Comparison of ENCODE assay signal across 19 cellular contexts in the genomic region with DNA sequence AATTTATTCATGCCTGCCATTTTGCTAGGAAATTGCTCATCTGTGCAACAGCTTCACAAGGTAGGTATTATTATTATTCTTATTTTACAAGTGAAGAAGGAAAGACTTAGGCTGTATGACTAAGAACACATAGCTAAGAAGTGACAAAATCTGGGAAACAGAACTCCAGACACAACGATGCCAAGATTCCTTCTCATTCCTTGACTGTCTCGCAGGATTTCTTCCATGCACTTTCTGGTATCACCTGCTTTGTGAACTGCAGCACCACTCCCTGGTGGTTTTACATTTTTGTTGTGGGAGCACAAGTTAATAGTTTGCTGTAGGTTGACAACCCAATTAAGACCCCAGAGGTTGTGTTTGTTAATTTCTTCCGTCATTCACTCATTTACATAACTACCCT.
DNase-seq lines count a peak whose midpoint lies in the region; ATAC-seq and TF ChIP-seq lines count a peak whose summit lies in the region.
"Had no signal": no experiment of that assay in that cellular context is flagged by ENCODE, and none has a peak within 500 bp of the region (broad histone marks: within the 10 kb centered on the region; RNA-seq: fewer than 3 reads in every experiment).

No MANE protein-coding gene starts in this region.

- no peak overlapping the region for H3K4me3 Mint-ChIP-seq in WTC11
- no peak overlapping the region for H3K4me3 Mint-ChIP-seq in glutamatergic neuron (ENCODE audit: unreplicated experiment)
- H3K4me3 Mint-ChIP-seq: activated naive CD8-positive, alpha-beta T cell treated with anti-CD3 and anti-CD28 coated beads, Interleukin-2, amount 50 U/mL, for 24 hours; B cell had no signal

- H3K4me1 Mint-ChIP-seq in WTC11 (peaks cover 35% of the 10 kb centered on the region), glutamatergic neuron (ENCODE audit: low read depth, unreplicated experiment) (no peaks in the 10 kb centered on the region)
- H3K4me1 Mint-ChIP-seq: B cell had no signal

- CTCF ChIA-PET in WTC11 (lab: Charles Lee): no interaction called here

- POLR2A ChIA-PET in WTC11 (lab: Charles Lee): no interaction called here

- H3K27me3 Mint-ChIP-seq in WTC11 (ENCODE audit: low read depth) (peaks cover 4% of the 10 kb centered on the region), glutamatergic neuron (ENCODE audit: unreplicated experiment) (no peaks in the 10 kb centered on the region)

- TF ChIP-seq CTCF in WTC11 (IDR thresholded peaks at IDR 0.05): no peak
- TF ChIP-seq CTCF in foreskin fibroblast (IDR thresholded peaks at IDR 0.05; ENCODE audit: low read depth, low read length): no peak
- TF ChIP-seq CTCF in retinal pigment epithelial cell (conservative IDR thresholded peaks at IDR 0.05; ENCODE audit: low read depth, low read length): peak; percentile 16
- no peak for TF ChIP-seq CTCF in glutamatergic neuron (IDR thresholded peaks at IDR 0.05; ENCODE audit: partially characterized antibody, unreplicated experiment)

- ATAC-seq in WTC11: no peak
- ATAC-seq: activated naive CD8-positive, alpha-beta T cell treated with anti-CD3 and anti-CD28 coated beads, Interleukin-2, amount 50 U/mL, for 24 hours; GM12878; K562 had no signal

- no peak overlapping the region for H3K4me3 ChIP-seq in foreskin fibroblast (ENCODE audit: low read depth in 1 of 2, low read length in 2 of 2)
- no peak overlapping the region for H3K4me3 ChIP-seq in retinal pigment epithelial cell (ENCODE audit: low read length)
- H3K4me3 ChIP-seq: coronary artery, GM12878, K562, ovary, testis had no signal

- H3K36me3 Mint-ChIP-seq in WTC11 (peaks cover 23% of the 10 kb centered on the region), glutamatergic neuron (ENCODE audit: unreplicated experiment) (peaks cover 9% of the 10 kb centered on the region)

- DNase-seq in GM03348 (ENCODE audit: low spot score) (peak; percentile 16), WTC11 (ENCODE audit: low spot score) (no peak), foreskin fibroblast (peak; percentile 40 to 50), retinal pigment epithelial cell (ENCODE audit: low read depth) (peak; percentile 43), DMS114 treated with DMSO at 0.1 percent for 48 hours (lab: John Stamatoyannopoulos, UW; ENCODE audit: unreplicated experiment) (no peak), glutamatergic neuron (no peak), NCI-H82 (lab: John Stamatoyannopoulos, UW) (no peak)
- no peak for DNase-seq in activated CD4-positive, alpha-beta T cell treated with anti-CD3 and anti-CD28 coated beads for 4 hours
- DNase-seq: activated naive CD8-positive, alpha-beta T cell treated with anti-CD3 and anti-CD28 coated beads, Interleukin-2, amount 50 U/mL, for 24 hours; activated T-cell treated with anti-CD3 and anti-CD28 coated beads for 4 hours; NCI-H1436; NCI-H524; ovary; RPMI8226; testis had no signal

- peak overlapping the region; percentile 9; the same call in 1 of the 2 replicates for H3K27ac Mint-ChIP-seq in WTC11
- H3K27ac Mint-ChIP-seq in glutamatergic neuron (ENCODE audit: unreplicated experiment): no peak overlapping the region
- H3K27ac Mint-ChIP-seq: activated naive CD8-positive, alpha-beta T cell treated with anti-CD3 and anti-CD28 coated beads, Interleukin-2, amount 50 U/mL, for 24 hours; B cell had no signal

- H3K9me3 Mint-ChIP-seq in WTC11 (peaks cover 45% of the 10 kb centered on the region), glutamatergic neuron (ENCODE audit: unreplicated experiment) (peaks cover 2% of the 10 kb centered on the region)

TF ChIP-seq in WTC11, 78 proteins besides CTCF, POLR2A, EP300 and RAD21:
- no peak for TF ChIP-seq GTF2I (CRISPR knock-in tag; conservative IDR thresholded peaks at IDR 0.05)
- TF ChIP-seq ZNF121 (CRISPR knock-in tag; IDR thresholded peaks at IDR 0.05): no peak
- no peak for TF ChIP-seq CBFB (CRISPR knock-in tag; IDR thresholded peaks at IDR 0.05; ENCODE audit: low read depth)
- TF ChIP-seq ZNF396 (CRISPR knock-in tag; IDR thresholded peaks at IDR 0.05; ENCODE audit: borderline replicate concordance): no peak
- TF ChIP-seq HMGA2 (CRISPR knock-in tag; IDR thresholded peaks at IDR 0.05): no peak
- no peak for TF ChIP-seq ZNF317 (CRISPR knock-in tag; IDR thresholded peaks at IDR 0.05; ENCODE audit: borderline replicate concordance, low read depth)
- TF ChIP-seq IRF2 (CRISPR knock-in tag; IDR thresholded peaks at IDR 0.05; ENCODE audit: borderline replicate concordance, low read depth): no peak
- TF ChIP-seq ZNF416 (CRISPR knock-in tag; IDR thresholded peaks at IDR 0.05): no peak
- no peak for TF ChIP-seq ZNF532 (CRISPR knock-in tag; IDR thresholded peaks at IDR 0.05; ENCODE audit: borderline replicate concordance)
- no peak for TF ChIP-seq SMAD4 (CRISPR knock-in tag; IDR thresholded peaks at IDR 0.05)
- TF ChIP-seq ZNF263 (CRISPR knock-in tag; IDR thresholded peaks at IDR 0.05; ENCODE audit: low read depth): no peak
- TF ChIP-seq TEAD1 (CRISPR knock-in tag; IDR thresholded peaks at IDR 0.05): no peak
- TF ChIP-seq, protein P1, sequence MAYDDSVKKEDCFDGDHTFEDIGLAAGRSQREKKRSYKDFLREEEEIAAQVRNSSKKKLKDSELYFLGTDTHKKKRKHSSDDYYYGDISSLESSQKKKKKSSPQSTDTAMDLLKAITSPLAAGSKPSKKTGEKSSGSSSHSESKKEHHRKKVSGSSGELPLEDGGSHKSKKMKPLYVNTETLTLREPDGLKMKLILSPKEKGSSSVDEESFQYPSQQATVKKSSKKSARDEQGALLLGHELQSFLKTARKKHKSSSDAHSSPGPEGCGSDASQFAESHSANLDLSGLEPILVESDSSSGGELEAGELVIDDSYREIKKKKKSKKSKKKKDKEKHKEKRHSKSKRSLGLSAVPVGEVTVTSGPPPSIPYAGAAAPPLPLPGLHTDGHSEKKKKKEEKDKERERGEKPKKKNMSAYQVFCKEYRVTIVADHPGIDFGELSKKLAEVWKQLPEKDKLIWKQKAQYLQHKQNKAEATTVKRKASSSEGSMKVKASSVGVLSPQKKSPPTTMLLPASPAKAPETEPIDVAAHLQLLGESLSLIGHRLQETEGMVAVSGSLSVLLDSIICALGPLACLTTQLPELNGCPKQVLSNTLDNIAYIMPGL (CRISPR knock-in tag; IDR thresholded peaks at IDR 0.05): no peak
- TF ChIP-seq ATF3 (CRISPR knock-in tag; conservative IDR thresholded peaks at IDR 0.05): no peak
- no peak for TF ChIP-seq NFE2L1 (CRISPR knock-in tag; IDR thresholded peaks at IDR 0.05)
- no peak for TF ChIP-seq ELF4 (CRISPR knock-in tag; IDR thresholded peaks at IDR 0.05; ENCODE audit: low read depth)
- TF ChIP-seq ZNF232 (CRISPR knock-in tag; IDR thresholded peaks at IDR 0.05): no peak
- no peak for TF ChIP-seq PRRX2 (CRISPR knock-in tag; IDR thresholded peaks at IDR 0.05)

Comparison
In these comparisons a context has a peak if more than half of its experiments do, and no peak if none do; other contexts are left out.
1. DNase-seq: peak in GM03348 (single experiment), foreskin fibroblast (2 of 2) and retinal pigment epithelial cell (single experiment); none in WTC11 (single experiment), DMS114 treated with DMSO at 0.1 percent for 48 hours (single experiment), glutamatergic neuron (single experiment), NCI-H82 (single experiment) and activated CD4-positive, alpha-beta T cell treated with anti-CD3 and anti-CD28 coated beads for 4 hours (0 of 2).